In genomic region chr21:44969965-44970755, GRCh38 we compare ENCODE assay signal across 10 cellular contexts. TPM values are rescaled to one million over a fixed set of nuclear protein-coding genes. Genes with fewer than 3 reads are reported as not detected.
A peak's percentile ranks its signal among the peaks of the same experiment; 100 is the strongest.
DNase-seq lines count a peak whose midpoint lies in the region; ATAC-seq, FAIRE-seq and TF ChIP-seq lines count a peak whose summit lies in the region.
"Had no signal": no experiment of that assay in that cellular context is flagged by ENCODE, and none has a peak within 500 bp of the region (broad histone marks: within the 10 kb centered on the region; RNA-seq: fewer than 3 reads in every experiment).

No MANE protein-coding gene starts in this region.

- H3K9me3 ChIP-seq in cardiac muscle cell (ENCODE audit: low read depth): no peaks in the 10 kb centered on the region
- H3K9me3 ChIP-seq in left ventricle myocardium inferior (replicated peaks): no peaks in the 10 kb centered on the region
- H3K9me3 ChIP-seq in adrenal gland (replicated peaks in 1 of 3): no peaks in the 10 kb centered on the region
- H3K9me3 ChIP-seq in kidney (ENCODE audit: control insufficient read depth in 1 of 2, low read length in 2 of 2): no peaks in the 10 kb centered on the region
- H3K9me3 ChIP-seq in upper lobe of left lung: no peaks in the 10 kb centered on the region

- no peak for TF ChIP-seq EP300 in upper lobe of left lung (IDR thresholded peaks at IDR 0.05)

- WGBS in adrenal gland, 4 donors: 43 to 78% (median 68%) methylated on average over 9 to 24 of the region's 24 CpGs
- WGBS in upper lobe of left lung, 2 donors: 71 to 73% methylated on average over 18 to 24 of the region's 24 CpGs

- peak overlapping the region; percentile 16 for H3K27ac ChIP-seq in cardiac muscle cell
- H3K27ac ChIP-seq in left ventricle myocardium inferior (replicated peaks): no peak overlapping the region
- peak overlapping the region in 4 of 5 donors; percentile 31 to 76 (median 60) for H3K27ac ChIP-seq in adrenal gland
- peak overlapping the region; percentile 7 to 60 for H3K27ac ChIP-seq in kidney (ENCODE audit: low read depth in 2 of 2, low read length in 2 of 2)
- peak overlapping the region; percentile 22 to 81 (median 56) for H3K27ac ChIP-seq in upper lobe of left lung

- TF ChIP-seq CTCF in cardiac muscle cell (IDR thresholded peaks at IDR 0.05; ENCODE audit: low read depth, low read length): no peak
- no peak for TF ChIP-seq CTCF in left ventricle myocardium inferior (IDR thresholded peaks at IDR 0.05; ENCODE audit: borderline replicate concordance)
- TF ChIP-seq CTCF in adrenal gland (IDR thresholded peaks at IDR 0.05): no peak
- TF ChIP-seq CTCF in kidney (IDR thresholded peaks at IDR 0.05; ENCODE audit: borderline replicate concordance, extremely low read depth, insufficient read depth): no peak
- TF ChIP-seq CTCF in upper lobe of left lung (IDR thresholded peaks at IDR 0.05): no peak

- no peak for TF ChIP-seq POLR2A in adrenal gland (IDR thresholded peaks at IDR 0.05)
- no peak for TF ChIP-seq POLR2A in upper lobe of left lung (IDR thresholded peaks at IDR 0.05)

- no peaks in the 10 kb centered on the region for H3K36me3 ChIP-seq in cardiac muscle cell
- peaks cover 38% of the 10 kb centered on the region for H3K36me3 ChIP-seq in left ventricle myocardium inferior
- peaks cover 0 to 5% of the 10 kb centered on the region in 2 donors for H3K36me3 ChIP-seq in adrenal gland (replicated peaks in 1 of 2)
- H3K36me3 ChIP-seq in kidney (ENCODE audit: control insufficient read depth in 1 of 2, insufficient read depth in 2 of 2, low read length in 2 of 2): peaks cover 0 to 3% of the 10 kb centered on the region in 2 donors
- H3K36me3 ChIP-seq in upper lobe of left lung: peaks cover 0 to 16% (median 3%) of the 10 kb centered on the region in 4 donors

- H3K4me3 ChIP-seq in cardiac muscle cell (no peak overlapping the region), left ventricle myocardium inferior (no peak overlapping the region), adrenal gland (peak overlapping the region in 1 of 4 donors; percentile 18), kidney (ENCODE audit: low read length in 2 of 2) (no peak overlapping the region), upper lobe of left lung (no peak overlapping the region)

- H3K4me1 ChIP-seq in cardiac muscle cell (ENCODE audit: low read depth): peaks cover 10% of the 10 kb centered on the region
- H3K4me1 ChIP-seq in left ventricle myocardium inferior: peaks cover 61% of the 10 kb centered on the region
- H3K4me1 ChIP-seq in adrenal gland (replicated peaks in 1 of 2): peaks cover 6 to 30% of the 10 kb centered on the region in 2 donors
- peaks cover 0 to 25% of the 10 kb centered on the region in 2 donors for H3K4me1 ChIP-seq in kidney (ENCODE audit: control insufficient read depth in 1 of 2, insufficient read depth in 1 of 2, low read depth in 1 of 2, low read length in 2 of 2)
- H3K4me1 ChIP-seq in upper lobe of left lung: peaks cover 24 to 53% (median 42%) of the 10 kb centered on the region in 4 donors

- FAIRE-seq in kidney (lab: Jason Lieb, UNC): no peak

- ATAC-seq in upper lobe of left lung (ENCODE audit: low FRiP score in 2 of 2) (peak in 1 of 2 donors; percentile 5), GM19467 (IDR thresholded peaks at IDR 0.05; ENCODE audit: unreplicated experiment) (no peak), HG03439 (IDR thresholded peaks at IDR 0.05; ENCODE audit: unreplicated experiment) (no peak)

- no peak overlapping the region for H3K9ac ChIP-seq in kidney (ENCODE audit: low read length in 2 of 2)

- intact Hi-C loops in left ventricle myocardium inferior (cut with micrococcal nuclease) (no loop called here), adrenal gland (cut with DNase I) (no loop called here), kidney (cut with DNase I) (no loop called here)

- DNase-seq in cardiac muscle cell (ENCODE audit: low read depth in 1 of 2, low spot score in 1 of 2) (peak in 1 of 2 donors; percentile 13), left ventricle myocardium inferior (no peak), adrenal gland (peak in 6 of 7 donors; percentile 61 to 82 (median 78)), kidney (peak; percentile 55), upper lobe of left lung (peak; percentile 54 to 55), HPDE6-E6E7 (ENCODE audit: extremely low spot score) (no peak)
- DNase-seq: central memory CD4-positive, alpha-beta T cell; hippocampal formation had no signal

- H3K27me3 ChIP-seq in cardiac muscle cell (no peaks in the 10 kb centered on the region), left ventricle myocardium inferior (ENCODE audit: low read depth) (no peaks in the 10 kb centered on the region), adrenal gland (no peaks in the 10 kb centered on the region), upper lobe of left lung (no peaks in the 10 kb centered on the region)

RNA-seq across cellular contexts. Expression of gene SLX9, which starts 30.3 kb away (rescaled TPM):
- 26.1 and 31.2 TPM in 2 replicates for total RNA-seq in cardiac muscle cell
- 24.7 and 34.8 TPM in 2 replicates for polyA plus RNA-seq in cardiac muscle cell
- total RNA-seq in left ventricle myocardium inferior: 70.7 TPM
- 10 to 100 TPM; 11.1 to 45.3 (median 26.6) TPM for total RNA-seq in adrenal gland
- polyA plus RNA-seq in adrenal gland: 10 to 100 TPM; 13.1 to 22.8 (median 21.4) TPM
- total RNA-seq in kidney: 27.1 TPM
- polyA plus RNA-seq in kidney (ENCODE audit: insufficient read depth, low read depth, low replicate concordance): 35.1 TPM
- total RNA-seq in upper lobe of left lung: 10 to 100 TPM in 5 of 6 donors, 1 to 10 TPM in 1; 5.5 to 34.6 (median 22.8) TPM

RNA-seq across cellular contexts. Expression of gene ITGB2, which starts 49.5 kb away (rescaled TPM):
- total RNA-seq in cardiac muscle cell (0.25 and 0.57 TPM in 2 replicates), left ventricle myocardium inferior (18.6 TPM), adrenal gland (100 to 1,000 TPM in 4 of 8 donors, 10 to 100 TPM in 4; 68.2 to 212 (median 120) TPM), kidney (111 TPM), upper lobe of left lung (100 to 1,000 TPM in 5 of 6 donors, 10 to 100 TPM in 1; 73.1 to 435 (median 149) TPM)
- polyA plus RNA-seq in cardiac muscle cell (0.12 and 0.27 TPM in 2 replicates), adrenal gland (100 to 1,000 TPM in 2 of 3 donors, 10 to 100 TPM in 1; 10.9 to 249 (median 101) TPM), kidney (ENCODE audit: insufficient read depth, low read depth, low replicate concordance) (9.5 TPM)

Comparison
In these comparisons a context has a peak if more than half of its experiments do, and no peak if none do; other contexts are left out.
1. RNA of gene ITGB2, which starts 49.5 kb away (total RNA-seq): 73.1 to 435 TPM in upper lobe of left lung, 68.2 to 212 TPM in adrenal gland, 111 TPM in kidney (single experiment) and 18.6 TPM in left ventricle myocardium inferior (single experiment); 0.25 to 0.57 TPM in cardiac muscle cell; every median in the first group is over 10 times any median in the second.
2. DNase-seq: peak in adrenal gland (6 of 7), kidney (single experiment) and upper lobe of left lung (2 of 2); none in left ventricle myocardium inferior (single experiment) and HPDE6-E6E7 (single experiment).